In genomic region chr5:90640484-90641059, GRCh38 we compare ENCODE assay signal across 1 cellular context.
TF ChIP-seq lines count a peak whose summit lies in the region.

No MANE protein-coding gene starts in this region.

TF ChIP-seq in K562, 482 proteins besides CTCF, POLR2A, EP300 and RAD21 (continued from another document and continues in another):
- TF ChIP-seq PRDM10 (IDR thresholded peaks at IDR 0.05; ENCODE audit: partially characterized antibody): no peak
- TF ChIP-seq EZH2 (IDR thresholded peaks at IDR 0.05; ENCODE audit: borderline replicate concordance, low read depth, low read length): no peak
- TF ChIP-seq ZNF584 (CRISPR knock-in tag; IDR thresholded peaks at IDR 0.05; ENCODE audit: low read depth): peak; percentile 68; the same call in 1 of the 2 replicates
- no peak for TF ChIP-seq POLR3A (IDR thresholded peaks at IDR 0.05; ENCODE audit: borderline replicate concordance, extremely low read depth, insufficient read depth, insufficient read length)
- peak; percentile 45; the same call in 1 of the 2 replicates for TF ChIP-seq FOXJ2 (tag; IDR thresholded peaks at IDR 0.05)
- 0 out of 2 replicates have a peak, but pooled peaks have one; percentile 57 for TF ChIP-seq ERF (CRISPR knock-in tag; IDR thresholded peaks at IDR 0.05)
- peak; percentile 42 for TF ChIP-seq RBBP5 (IDR thresholded peaks at IDR 0.05; ENCODE audit: borderline replicate concordance, insufficient read depth, low read length, poor library complexity, severe bottlenecking)
- no peak for TF ChIP-seq ZNF232 (CRISPR knock-in tag; IDR thresholded peaks at IDR 0.05)
- TF ChIP-seq ZNF24 (IDR thresholded peaks at IDR 0.05): no peak
- no peak for TF ChIP-seq SMARCA5 (IDR thresholded peaks at IDR 0.05)
- TF ChIP-seq PHTF2 (CRISPR knock-in tag; IDR thresholded peaks at IDR 0.05): no peak
- TF ChIP-seq, protein P1, sequence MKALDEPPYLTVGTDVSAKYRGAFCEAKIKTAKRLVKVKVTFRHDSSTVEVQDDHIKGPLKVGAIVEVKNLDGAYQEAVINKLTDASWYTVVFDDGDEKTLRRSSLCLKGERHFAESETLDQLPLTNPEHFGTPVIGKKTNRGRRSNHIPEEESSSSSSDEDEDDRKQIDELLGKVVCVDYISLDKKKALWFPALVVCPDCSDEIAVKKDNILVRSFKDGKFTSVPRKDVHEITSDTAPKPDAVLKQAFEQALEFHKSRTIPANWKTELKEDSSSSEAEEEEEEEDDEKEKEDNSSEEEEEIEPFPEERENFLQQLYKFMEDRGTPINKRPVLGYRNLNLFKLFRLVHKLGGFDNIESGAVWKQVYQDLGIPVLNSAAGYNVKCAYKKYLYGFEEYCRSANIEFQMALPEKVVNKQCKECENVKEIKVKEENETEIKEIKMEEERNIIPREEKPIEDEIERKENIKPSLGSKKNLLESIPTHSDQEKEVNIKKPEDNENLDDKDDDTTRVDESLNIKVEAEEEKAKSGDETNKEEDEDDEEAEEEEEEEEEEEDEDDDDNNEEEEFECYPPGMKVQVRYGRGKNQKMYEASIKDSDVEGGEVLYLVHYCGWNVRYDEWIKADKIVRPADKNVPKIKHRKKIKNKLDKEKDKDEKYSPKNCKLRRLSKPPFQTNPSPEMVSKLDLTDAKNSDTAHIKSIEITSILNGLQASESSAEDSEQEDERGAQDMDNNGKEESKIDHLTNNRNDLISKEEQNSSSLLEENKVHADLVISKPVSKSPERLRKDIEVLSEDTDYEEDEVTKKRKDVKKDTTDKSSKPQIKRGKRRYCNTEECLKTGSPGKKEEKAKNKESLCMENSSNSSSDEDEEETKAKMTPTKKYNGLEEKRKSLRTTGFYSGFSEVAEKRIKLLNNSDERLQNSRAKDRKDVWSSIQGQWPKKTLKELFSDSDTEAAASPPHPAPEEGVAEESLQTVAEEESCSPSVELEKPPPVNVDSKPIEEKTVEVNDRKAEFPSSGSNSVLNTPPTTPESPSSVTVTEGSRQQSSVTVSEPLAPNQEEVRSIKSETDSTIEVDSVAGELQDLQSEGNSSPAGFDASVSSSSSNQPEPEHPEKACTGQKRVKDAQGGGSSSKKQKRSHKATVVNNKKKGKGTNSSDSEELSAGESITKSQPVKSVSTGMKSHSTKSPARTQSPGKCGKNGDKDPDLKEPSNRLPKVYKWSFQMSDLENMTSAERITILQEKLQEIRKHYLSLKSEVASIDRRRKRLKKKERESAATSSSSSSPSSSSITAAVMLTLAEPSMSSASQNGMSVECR (CRISPR knock-in tag; IDR thresholded peaks at IDR 0.05): no peak
- TF ChIP-seq POLR3G (IDR thresholded peaks at IDR 0.05; ENCODE audit: extremely low read depth, insufficient read length, insufficient replicate concordance): no peak
- peak; percentile 31; the same call in 1 of the 2 replicates for TF ChIP-seq HDAC2 (IDR thresholded peaks at IDR 0.05)
- TF ChIP-seq NR2C1 (IDR thresholded peaks at IDR 0.05): 0 out of 2 replicates have a peak, but pooled peaks have one; percentile 3
- no peak for TF ChIP-seq NR2C1 (tag; IDR thresholded peaks at IDR 0.05)
- TF ChIP-seq ILF3 (IDR thresholded peaks at IDR 0.05; ENCODE audit: borderline replicate concordance): no peak
- no peak for TF ChIP-seq MYNN (IDR thresholded peaks at IDR 0.05)
- no peak for TF ChIP-seq MYNN (CRISPR knock-in tag; IDR thresholded peaks at IDR 0.05)
- TF ChIP-seq ZNF583 (CRISPR knock-in tag; IDR thresholded peaks at IDR 0.05): peak; percentile 80
- TF ChIP-seq GTF2E2 (tag; IDR thresholded peaks at IDR 0.05): no peak
- peak; percentile 39; the same call in 1 of the 2 replicates for TF ChIP-seq TAL1 (IDR thresholded peaks at IDR 0.05)
- no peak for TF ChIP-seq KLF16 (IDR thresholded peaks at IDR 0.05)
- TF ChIP-seq, protein P2, sequence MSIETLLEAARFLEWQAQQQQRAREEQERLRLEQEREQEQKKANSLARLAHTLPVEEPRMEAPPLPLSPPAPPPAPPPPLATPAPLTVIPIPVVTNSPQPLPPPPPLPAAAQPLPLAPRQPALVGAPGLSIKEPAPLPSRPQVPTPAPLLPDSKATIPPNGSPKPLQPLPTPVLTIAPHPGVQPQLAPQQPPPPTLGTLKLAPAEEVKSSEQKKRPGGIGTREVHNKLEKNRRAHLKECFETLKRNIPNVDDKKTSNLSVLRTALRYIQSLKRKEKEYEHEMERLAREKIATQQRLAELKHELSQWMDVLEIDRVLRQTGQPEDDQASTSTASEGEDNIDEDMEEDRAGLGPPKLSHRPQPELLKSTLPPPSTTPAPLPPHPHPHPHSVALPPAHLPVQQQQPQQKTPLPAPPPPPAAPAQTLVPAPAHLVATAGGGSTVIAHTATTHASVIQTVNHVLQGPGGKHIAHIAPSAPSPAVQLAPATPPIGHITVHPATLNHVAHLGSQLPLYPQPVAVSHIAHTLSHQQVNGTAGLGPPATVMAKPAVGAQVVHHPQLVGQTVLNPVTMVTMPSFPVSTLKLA (conservative IDR thresholded peaks at IDR 0.05): 0 out of 4 replicates have a peak, but pooled peaks of 1 of the 2 experiments have one; percentile 12
- no peak for TF ChIP-seq E2F3 (CRISPR knock-in tag; IDR thresholded peaks at IDR 0.05)
- peak in 1 of 2 experiments; percentile 45; a peak in 1 of 4 replicates for TF ChIP-seq FOXK2 (conservative IDR thresholded peaks at IDR 0.05 in 1 of 2, IDR thresholded peaks at IDR 0.05 in 1 of 2; ENCODE audit: low read depth in 2 of 2)
- peak; percentile 73 for TF ChIP-seq CBFA2T3 (IDR thresholded peaks at IDR 0.05)
- TF ChIP-seq DACH1 (IDR thresholded peaks at IDR 0.05; ENCODE audit: partially characterized antibody): no peak
- peak in 1 of 2 experiments; percentile 29; a peak in 1 of 4 replicates for TF ChIP-seq ARNT (IDR thresholded peaks at IDR 0.05)
- 0 out of 2 replicates have a peak, but pooled peaks have one; percentile 3 for TF ChIP-seq SNIP1 (IDR thresholded peaks at IDR 0.05; ENCODE audit: low read depth)
- no peak for TF ChIP-seq CREB3L1 (IDR thresholded peaks at IDR 0.05; ENCODE audit: borderline replicate concordance, low read depth)
- no peak for TF ChIP-seq NCOR1 (IDR thresholded peaks at IDR 0.05)
- no peak for TF ChIP-seq ZNF165 (CRISPR knock-in tag; IDR thresholded peaks at IDR 0.05; ENCODE audit: borderline replicate concordance)
- TF ChIP-seq, protein P3, sequence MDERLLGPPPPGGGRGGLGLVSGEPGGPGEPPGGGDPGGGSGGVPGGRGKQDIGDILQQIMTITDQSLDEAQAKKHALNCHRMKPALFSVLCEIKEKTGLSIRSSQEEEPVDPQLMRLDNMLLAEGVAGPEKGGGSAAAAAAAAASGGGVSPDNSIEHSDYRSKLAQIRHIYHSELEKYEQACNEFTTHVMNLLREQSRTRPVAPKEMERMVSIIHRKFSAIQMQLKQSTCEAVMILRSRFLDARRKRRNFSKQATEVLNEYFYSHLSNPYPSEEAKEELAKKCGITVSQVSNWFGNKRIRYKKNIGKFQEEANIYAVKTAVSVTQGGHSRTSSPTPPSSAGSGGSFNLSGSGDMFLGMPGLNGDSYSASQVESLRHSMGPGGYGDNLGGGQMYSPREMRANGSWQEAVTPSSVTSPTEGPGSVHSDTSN (CRISPR knock-in tag; IDR thresholded peaks at IDR 0.05; ENCODE audit: low read depth): no peak
- TF ChIP-seq, protein P3 (tag; conservative IDR thresholded peaks at IDR 0.05; ENCODE audit: low read depth): no peak
- TF ChIP-seq, protein P4, sequence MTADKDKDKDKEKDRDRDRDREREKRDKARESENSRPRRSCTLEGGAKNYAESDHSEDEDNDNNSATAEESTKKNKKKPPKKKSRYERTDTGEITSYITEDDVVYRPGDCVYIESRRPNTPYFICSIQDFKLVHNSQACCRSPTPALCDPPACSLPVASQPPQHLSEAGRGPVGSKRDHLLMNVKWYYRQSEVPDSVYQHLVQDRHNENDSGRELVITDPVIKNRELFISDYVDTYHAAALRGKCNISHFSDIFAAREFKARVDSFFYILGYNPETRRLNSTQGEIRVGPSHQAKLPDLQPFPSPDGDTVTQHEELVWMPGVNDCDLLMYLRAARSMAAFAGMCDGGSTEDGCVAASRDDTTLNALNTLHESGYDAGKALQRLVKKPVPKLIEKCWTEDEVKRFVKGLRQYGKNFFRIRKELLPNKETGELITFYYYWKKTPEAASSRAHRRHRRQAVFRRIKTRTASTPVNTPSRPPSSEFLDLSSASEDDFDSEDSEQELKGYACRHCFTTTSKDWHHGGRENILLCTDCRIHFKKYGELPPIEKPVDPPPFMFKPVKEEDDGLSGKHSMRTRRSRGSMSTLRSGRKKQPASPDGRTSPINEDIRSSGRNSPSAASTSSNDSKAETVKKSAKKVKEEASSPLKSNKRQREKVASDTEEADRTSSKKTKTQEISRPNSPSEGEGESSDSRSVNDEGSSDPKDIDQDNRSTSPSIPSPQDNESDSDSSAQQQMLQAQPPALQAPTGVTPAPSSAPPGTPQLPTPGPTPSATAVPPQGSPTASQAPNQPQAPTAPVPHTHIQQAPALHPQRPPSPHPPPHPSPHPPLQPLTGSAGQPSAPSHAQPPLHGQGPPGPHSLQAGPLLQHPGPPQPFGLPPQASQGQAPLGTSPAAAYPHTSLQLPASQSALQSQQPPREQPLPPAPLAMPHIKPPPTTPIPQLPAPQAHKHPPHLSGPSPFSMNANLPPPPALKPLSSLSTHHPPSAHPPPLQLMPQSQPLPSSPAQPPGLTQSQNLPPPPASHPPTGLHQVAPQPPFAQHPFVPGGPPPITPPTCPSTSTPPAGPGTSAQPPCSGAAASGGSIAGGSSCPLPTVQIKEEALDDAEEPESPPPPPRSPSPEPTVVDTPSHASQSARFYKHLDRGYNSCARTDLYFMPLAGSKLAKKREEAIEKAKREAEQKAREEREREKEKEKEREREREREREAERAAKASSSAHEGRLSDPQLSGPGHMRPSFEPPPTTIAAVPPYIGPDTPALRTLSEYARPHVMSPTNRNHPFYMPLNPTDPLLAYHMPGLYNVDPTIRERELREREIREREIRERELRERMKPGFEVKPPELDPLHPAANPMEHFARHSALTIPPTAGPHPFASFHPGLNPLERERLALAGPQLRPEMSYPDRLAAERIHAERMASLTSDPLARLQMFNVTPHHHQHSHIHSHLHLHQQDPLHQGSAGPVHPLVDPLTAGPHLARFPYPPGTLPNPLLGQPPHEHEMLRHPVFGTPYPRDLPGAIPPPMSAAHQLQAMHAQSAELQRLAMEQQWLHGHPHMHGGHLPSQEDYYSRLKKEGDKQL (CRISPR knock-in tag; IDR thresholded peaks at IDR 0.05; ENCODE audit: borderline replicate concordance): no peak
- TF ChIP-seq FOXM1 (IDR thresholded peaks at IDR 0.05; ENCODE audit: low read depth): 0 out of 2 replicates have a peak, but pooled peaks have one; percentile 2
- TF ChIP-seq FOXM1 (CRISPR knock-in tag; IDR thresholded peaks at IDR 0.05; ENCODE audit: low read depth): no peak
- 0 out of 2 replicates have a peak, but pooled peaks have one; percentile 12 for TF ChIP-seq MTA2 (IDR thresholded peaks at IDR 0.05; ENCODE audit: low read depth)
- peak; percentile 34; the same call in 1 of the 2 replicates for TF ChIP-seq TGIF2 (CRISPR knock-in tag; IDR thresholded peaks at IDR 0.05)
- no peak for TF ChIP-seq CREB5 (CRISPR knock-in tag; IDR thresholded peaks at IDR 0.05)
- peak; percentile 71; the same call in 1 of the 2 replicates for TF ChIP-seq SMAD4 (CRISPR knock-in tag; conservative IDR thresholded peaks at IDR 0.05)
- 0 out of 2 replicates have a peak, but pooled peaks have one; percentile 11 for TF ChIP-seq PTRF (tag; IDR thresholded peaks at IDR 0.05)
- no peak for TF ChIP-seq GABPB2 (CRISPR knock-in tag; conservative IDR thresholded peaks at IDR 0.05)
